In the genomic region with DNA sequence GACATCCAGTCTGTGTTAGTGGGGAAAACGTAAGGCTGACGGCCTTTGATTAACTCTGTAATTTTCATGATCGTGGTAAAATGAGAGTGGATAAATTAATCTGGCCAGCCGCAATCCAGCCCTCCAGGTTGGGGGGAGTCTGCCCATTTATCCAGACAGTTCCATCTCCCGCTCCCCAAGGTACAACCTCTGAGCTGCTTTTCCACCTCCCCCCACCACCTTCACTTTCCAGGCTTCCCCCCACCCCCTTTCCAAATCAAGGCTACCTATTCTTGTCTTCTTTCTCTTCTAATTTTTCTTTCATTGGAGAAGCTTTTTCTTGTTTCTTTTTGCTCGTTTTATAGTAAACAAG, we compare ENCODE assay signal across 8 cellular contexts. TPM values are rescaled to one million over a fixed set of nuclear protein-coding genes. Genes with fewer than 3 reads are reported as not detected.
DNase-seq lines count a peak whose midpoint lies in the region; ATAC-seq and TF ChIP-seq lines count a peak whose summit lies in the region.

No MANE protein-coding gene starts in this region.

- H3K9ac ChIP-seq in iPS-20b (ENCODE audit: low read depth, low read length) = peak overlapping the region; percentile 97
- H3K9ac ChIP-seq in stomach smooth muscle (ENCODE audit: low read length in 2 of 2) = peak overlapping the region; percentile 88 to 92

- no peaks in the 10 kb centered on the region for H3K36me3 ChIP-seq in iPS-20b (ENCODE audit: insufficient read depth, low read depth, low read length)
- no peaks in the 10 kb centered on the region for H3K36me3 ChIP-seq in stomach smooth muscle (ENCODE audit: control insufficient read depth in 2 of 2, insufficient read depth in 2 of 2, low read length in 2 of 2)

- H3K4me3 Mint-ChIP-seq in activated CD8-positive, alpha-beta T cell treated with anti-CD3 and anti-CD28 coated beads for 36 hours = peak overlapping the region; percentile 97

- peaks cover 32% of the 10 kb centered on the region for H3K36me3 Mint-ChIP-seq in activated CD8-positive, alpha-beta T cell treated with anti-CD3 and anti-CD28 coated beads for 36 hours (ENCODE audit: low read depth)

- H3K4me1 Mint-ChIP-seq in activated CD8-positive, alpha-beta T cell treated with anti-CD3 and anti-CD28 coated beads for 36 hours (ENCODE audit: low read depth) = peaks cover 59% of the 10 kb centered on the region

- H3K27me3 ChIP-seq in iPS-20b (ENCODE audit: insufficient read depth, low read length) = no peaks in the 10 kb centered on the region
- H3K27me3 ChIP-seq in stomach smooth muscle (ENCODE audit: control insufficient read depth in 1 of 2, insufficient read depth in 2 of 2, low read length in 2 of 2) = no peaks in the 10 kb centered on the region

- H3K27me3 Mint-ChIP-seq in activated CD8-positive, alpha-beta T cell treated with anti-CD3 and anti-CD28 coated beads for 36 hours = no peaks in the 10 kb centered on the region

- CTCF ChIA-PET in activated CD8-positive, alpha-beta T cell treated with anti-CD3 and anti-CD28 coated beads for 36 hours (lab: Charles Lee) = interaction anchor here (1.5 to 2.0 kb wide), 2 partner anchors 165 to 168 kb away, joined by 3 to 7 read pairs; no protein-coding TSS in a partner anchor

- no peak for TF ChIP-seq CTCF in activated CD8-positive, alpha-beta T cell treated with anti-CD3 and anti-CD28 coated beads for 36 hours (IDR thresholded peaks at IDR 0.05)
- no peak for TF ChIP-seq CTCF in GM13977 (IDR thresholded peaks at IDR 0.05; ENCODE audit: extremely low read depth, insufficient read depth, missing control alignments)

- intact Hi-C loops in activated CD8-positive, alpha-beta T cell treated with anti-CD3 and anti-CD28 coated beads for 36 hours (cut with micrococcal nuclease) = loop anchor here (5.0 to 10.0 kb wide), 2 partner anchors 143 to 646 kb away; no protein-coding TSS in a partner anchor

- peak; percentile 28 for DNase-seq in SIG-M5 treated with dmso at 0.1 percent for 504 hours (lab: John Stamatoyannopoulos, UW; ENCODE audit: unreplicated experiment)
- no peak for DNase-seq in SIG-M5 (lab: John Stamatoyannopoulos, UW)
- no peak for DNase-seq in activated CD8-positive, alpha-beta T cell treated with anti-CD3 and anti-CD28 coated beads for 36 hours
- no peak for DNase-seq in GM13977 (ENCODE audit: low spot score)
- DNase-seq in NCI-H2227 treated with DMSO at 0.1 percent for 48 hours (lab: John Stamatoyannopoulos, UW) = no peak
- DNase-seq in NCI-H2029 (lab: John Stamatoyannopoulos, UW) = no peak

- in situ Hi-C loops in GM13977 (cut with MboI; ENCODE audit: low pct_unique_long_range_greater_than_20kb, low sequenced_read_pairs, unreplicated experiment) = no loop called here

- H3K27ac ChIP-seq in iPS-20b (ENCODE audit: low read length) = peak overlapping the region; percentile 68
- H3K27ac ChIP-seq in stomach smooth muscle (ENCODE audit: low read length) = peak overlapping the region; percentile 79

- H3K9me3 Mint-ChIP-seq in activated CD8-positive, alpha-beta T cell treated with anti-CD3 and anti-CD28 coated beads for 36 hours = no peaks in the 10 kb centered on the region

- POLR2A ChIA-PET in activated CD8-positive, alpha-beta T cell treated with anti-CD3 and anti-CD28 coated beads for 36 hours (lab: Charles Lee) = interaction anchor here (0.9 to 1.3 kb wide), 6 partner anchors 10 to 501 kb away, joined by 3 to 9 read pairs (median 3); a partner anchor contains a TSS

- H3K4me1 ChIP-seq in iPS-20b (ENCODE audit: insufficient read depth, low read length) = peaks cover 18% of the 10 kb centered on the region; the same call in 1 of the 2 replicates
- peaks cover 3% of the 10 kb centered on the region for H3K4me1 ChIP-seq in stomach smooth muscle (ENCODE audit: control insufficient read depth, insufficient read depth, low read length)

- H3K4me3 ChIP-seq in iPS-20b (ENCODE audit: low read length) = peak overlapping the region; percentile 99
- H3K4me3 ChIP-seq in stomach smooth muscle (ENCODE audit: low read length in 2 of 2) = peak overlapping the region; percentile 83 to 89

- H3K9me3 ChIP-seq in iPS-20b (ENCODE audit: insufficient read depth, low read depth, low read length) = no peaks in the 10 kb centered on the region
- no peaks in the 10 kb centered on the region for H3K9me3 ChIP-seq in stomach smooth muscle (ENCODE audit: control insufficient read depth in 2 of 2, low read length in 2 of 2)

- ATAC-seq in activated CD8-positive, alpha-beta T cell treated with anti-CD3 and anti-CD28 coated beads for 36 hours = no peak

- H3K27ac Mint-ChIP-seq in activated CD8-positive, alpha-beta T cell treated with anti-CD3 and anti-CD28 coated beads for 36 hours = peak overlapping the region; percentile 92

RNA-seq across cellular contexts. Expression of a gene that starts 6.0 kb away (rescaled TPM):
- total RNA-seq in activated CD8-positive, alpha-beta T cell treated with anti-CD3 and anti-CD28 coated beads for 36 hours = 10 to 100 TPM; 39.8 to 41.8 TPM

RNA-seq across cellular contexts. Expression of a gene that starts 6.1 kb away (rescaled TPM):
- total RNA-seq in activated CD8-positive, alpha-beta T cell treated with anti-CD3 and anti-CD28 coated beads for 36 hours = 1 to 10 TPM; 1.0 to 1.7 TPM
